15 cellular contexts compared by ENCODE assay signal in the genomic region with DNA sequence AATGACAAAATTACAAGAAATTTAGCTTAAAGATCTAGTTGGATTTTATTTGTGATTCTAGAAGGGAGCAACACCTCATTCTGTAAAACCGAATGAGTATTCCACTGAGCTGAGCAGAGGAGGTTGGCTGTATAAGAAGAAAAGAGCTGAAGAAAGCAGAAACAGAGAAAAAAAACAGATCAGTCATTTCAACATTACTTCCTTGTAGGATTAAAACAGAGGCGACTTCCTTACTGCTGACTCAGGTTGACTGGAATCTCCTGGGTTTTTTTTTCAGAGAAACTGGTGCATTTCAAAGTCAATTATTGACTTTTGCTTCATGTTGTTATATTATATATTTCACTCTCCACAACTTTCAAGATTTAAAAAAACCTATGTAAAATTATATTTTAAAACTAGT.
DNase-seq lines count a peak whose midpoint lies in the region; ATAC-seq lines count a peak whose summit lies in the region.
"Had no signal": no experiment of that assay in that cellular context is flagged by ENCODE, and none has a peak within 500 bp of the region (broad histone marks: within the 10 kb centered on the region; RNA-seq: fewer than 3 reads in every experiment).

No MANE protein-coding gene starts in this region.

- H3K9me2 ChIP-seq in GM23248 (ENCODE audit: insufficient read depth) = no peaks in the 10 kb centered on the region

- WGBS in GM23248 (ENCODE audit: low coverage in 1 of 2, low lambda C conversion rate in 2 of 2, missing lambda C conversion rate in 2 of 2), 2 experiments = 20 to 21% methylated on average over 2 of the region's 2 CpGs

- no peak overlapping the region for H3K4me3 ChIP-seq in GM23248
- H3K4me3 ChIP-seq: lower lobe of right lung, SJSA1, upper lobe of left lung had no signal

- H3K9me3 ChIP-seq in GM23248 (ENCODE audit: low read depth) = no peaks in the 10 kb centered on the region
- H3K9me3 ChIP-seq: lower lobe of right lung, neutrophil, SJSA1, upper lobe of left lung had no signal

- H3K9ac ChIP-seq in GM23248 = no peak overlapping the region

- in situ Hi-C loops in GM23248 (cut with MboI) = no loop called here

- ATAC-seq in GM21723 (IDR thresholded peaks at IDR 0.05; ENCODE audit: unreplicated experiment) (no peak), HG02642 (IDR thresholded peaks at IDR 0.05; ENCODE audit: poor library complexity, unreplicated experiment) (no peak)
- ATAC-seq in activated CD4-positive, CD25-positive, alpha-beta regulatory T cell treated with anti-CD3 and anti-CD28 coated beads, Interleukin-2, amount 50 U/mL, for 24 hours = no peak

- no peaks in the 10 kb centered on the region for H3K4me1 ChIP-seq in GM23248 (ENCODE audit: insufficient read depth)
- H3K4me1 ChIP-seq: SJSA1 had no signal

- no peak overlapping the region for H2AFZ ChIP-seq in GM23248

- no peaks in the 10 kb centered on the region for H3K79me2 ChIP-seq in GM23248 (ENCODE audit: insufficient read depth)

- H4K20me1 ChIP-seq in GM23248 (ENCODE audit: insufficient read depth) = no peaks in the 10 kb centered on the region

- no peaks in the 10 kb centered on the region for H3K36me3 ChIP-seq in GM23248 (ENCODE audit: low read depth)
- H3K36me3 ChIP-seq: lower lobe of right lung, neutrophil, SJSA1, upper lobe of left lung had no signal

- H3K4me2 ChIP-seq in GM23248 (ENCODE audit: unreplicated experiment) = no peak overlapping the region

- no peaks in the 10 kb centered on the region for H3F3A ChIP-seq in GM23248 (ENCODE audit: insufficient read depth)

- DNase-seq in GM23248 = peak; percentile 13
- DNase-seq in RKO (ENCODE audit: low spot score) = peak; percentile 26
- peak; percentile 74 for DNase-seq in glomerular visceral epithelial cell (ENCODE audit: extremely low spot score)
- DNase-seq in non-pigmented ciliary epithelial cell (ENCODE audit: low read depth) = peak; percentile 8
- DNase-seq in NCI-H748 (lab: John Stamatoyannopoulos, UW; ENCODE audit: unreplicated experiment) = no peak
- DNase-seq: amniotic stem cell, cortex of kidney, hypothalamus, lower lobe of right lung, upper lobe of left lung had no signal

- no peaks in the 10 kb centered on the region for H3K27me3 ChIP-seq in GM23248 (replicated peaks; ENCODE audit: insufficient read depth)
- H3K27me3 ChIP-seq: neutrophil, SJSA1, upper lobe of left lung had no signal

- H3K27ac ChIP-seq in GM23248 = no peak overlapping the region
- H3K27ac ChIP-seq: lower lobe of right lung, neutrophil, SJSA1, upper lobe of left lung had no signal
